10 cellular contexts compared by ENCODE assay signal in genomic region chr5:142753114-142753764, GRCh38. TPM values are rescaled to one million over a fixed set of nuclear protein-coding genes. Genes with fewer than 3 reads are reported as not detected.
A peak's percentile ranks its signal among the peaks of the same experiment; 100 is the strongest.
DNase-seq lines count a peak whose midpoint lies in the region; ATAC-seq and TF ChIP-seq lines count a peak whose summit lies in the region.
"Had no signal": no experiment of that assay in that cellular context is flagged by ENCODE, and none has a peak within 500 bp of the region (broad histone marks: within the 10 kb centered on the region; RNA-seq: fewer than 3 reads in every experiment).

No MANE protein-coding gene starts in this region.

- no peaks in the 10 kb centered on the region for H3K36me3 ChIP-seq in parathyroid adenoma (ENCODE audit: control insufficient read depth, insufficient read depth, low read length)

- no peak overlapping the region for H3K4me2 ChIP-seq in parathyroid adenoma (ENCODE audit: low read length)

- H3K9me3 ChIP-seq in parathyroid adenoma (ENCODE audit: control insufficient read depth, low read length): no peaks in the 10 kb centered on the region

- H3K79me2 ChIP-seq in parathyroid adenoma: no peaks in the 10 kb centered on the region

- no peak for TF ChIP-seq CTCF in AG10803 (conservative IDR thresholded peaks at IDR 0.05; ENCODE audit: low read length)
- TF ChIP-seq CTCF in parathyroid adenoma (IDR thresholded peaks at IDR 0.05): no peak

- H3K4me3 ChIP-seq in AG10803 (ENCODE audit: low read length) (no peak overlapping the region), parathyroid adenoma (ENCODE audit: low read depth, low read length) (no peak overlapping the region)

- peak overlapping the region; percentile 79 for H3K27ac ChIP-seq in angular gyrus (ENCODE audit: low read depth, low read length)
- H3K27ac ChIP-seq in parathyroid adenoma: peak overlapping the region; percentile 36

- H3K9ac ChIP-seq in parathyroid adenoma: no peak overlapping the region

- intact Hi-C loops in left cardiac atrium (cut with DNase I): no loop called here

- H2AFZ ChIP-seq in parathyroid adenoma: peak overlapping the region; percentile 44

- DNase-seq in AG10803 (ENCODE audit: low read depth): peak; percentile 42
- DNase-seq in left cardiac atrium: peak; percentile 81
- no peak for DNase-seq in stimulated activated naive CD4-positive, alpha-beta T cell (lab: John Stamatoyannopoulos, UW)
- DNase-seq in activated CD4-positive, alpha-beta T cell treated with anti-CD3 and anti-CD28 coated beads, Interleukin-2, amount 50 U/mL, for 48 hours: no peak
- DNase-seq: NCI-H526; stimulated activated CD4-positive, alpha-beta T cell treated with anti-CD3 and anti-CD28 coated beads, Interleukin-2, amount 100 ng/mL, for 48 hours had no signal

- H3K4me1 ChIP-seq in parathyroid adenoma: no peaks in the 10 kb centered on the region

- peak; percentile 72 to 76 for ATAC-seq in left cardiac atrium
- ATAC-seq in HG02623 (IDR thresholded peaks at IDR 0.05; ENCODE audit: unreplicated experiment): no peak
- ATAC-seq in HG03571 (IDR thresholded peaks at IDR 0.05; ENCODE audit: unreplicated experiment): no peak

- H3K27me3 ChIP-seq in parathyroid adenoma (ENCODE audit: control insufficient read depth, insufficient read depth, low read length): no peaks in the 10 kb centered on the region

RNA-seq across cellular contexts. Expression of gene ARHGAP26, which starts 16.9 kb away (rescaled TPM):
- total RNA-seq in left cardiac atrium: 10 to 100 TPM; 29.6 to 50.2 TPM

Comparison
In these comparisons a context has a peak if more than half of its experiments do, and no peak if none do; other contexts are left out.
1. DNase-seq: peak in AG10803 (single experiment) and left cardiac atrium (single experiment); none in stimulated activated naive CD4-positive, alpha-beta T cell (0 of 6) and activated CD4-positive, alpha-beta T cell treated with anti-CD3 and anti-CD28 coated beads, Interleukin-2, amount 50 U/mL, for 48 hours (0 of 2).
2. ATAC-seq: peak in left cardiac atrium (2 of 2); none in HG02623 (single experiment) and HG03571 (single experiment).